ENCODE assay signal across 30 cellular contexts in genomic region chr6:33874136-33874535, GRCh38.
"Had no signal": no experiment of that assay in that cellular context is flagged by ENCODE, and none has a peak within 500 bp of the region (broad histone marks: within the 10 kb centered on the region; RNA-seq: fewer than 3 reads in every experiment).

No MANE protein-coding gene starts in this region.

- H2AFZ ChIP-seq: parathyroid adenoma had no signal

- H3K27ac ChIP-seq: heart right ventricle, lower lobe of right lung, parathyroid adenoma, right atrium auricular region, skin epidermis, stomach, suprapubic skin, thoracic aorta, tibial artery, upper lobe of right lung had no signal

- H3K79me2 ChIP-seq: parathyroid adenoma had no signal

- H3K36me3 ChIP-seq: heart right ventricle, lower lobe of right lung, right atrium auricular region, stomach, suprapubic skin, thoracic aorta, tibial artery, upper lobe of right lung had no signal

- H3K9me3 Mint-ChIP-seq: mesothelial cell of epicardium; naive thymus-derived CD4-positive, alpha-beta T cell; natural killer cell treated with Interleukin-12 subunit alpha and Interleukin-12 subunit beta and Interleukin-15 and Interleukin-18, amount 100 ng/mL, for 72 hours; neural crest cell; stimulated activated naive B cell treated with anti-CD40 and anti-IgM and Interleukin-4, amounts not matched to agents 10 μg/mL and 1 μg/mL and 100 μg/mL, for 72 hours had no signal

- H3K9me3 ChIP-seq: heart right ventricle, lower lobe of right lung, mucosa of descending colon, right atrium auricular region, stomach, suprapubic skin, thoracic aorta, tibial artery, upper lobe of right lung had no signal

- H3K27me3 ChIP-seq: right atrium auricular region, upper lobe of right lung had no signal

- H3K4me3 Mint-ChIP-seq: mesothelial cell of epicardium; natural killer cell treated with Interleukin-12 subunit alpha and Interleukin-12 subunit beta and Interleukin-15 and Interleukin-18, amount 100 ng/mL, for 72 hours; neural crest cell; stimulated activated naive B cell treated with anti-CD40 and anti-IgM and Interleukin-4, amounts not matched to agents 10 μg/mL and 1 μg/mL and 100 μg/mL, for 72 hours had no signal

- H3K4me1 ChIP-seq: heart right ventricle, lower lobe of right lung, parathyroid adenoma, right atrium auricular region, stomach, suprapubic skin, tibial artery, upper lobe of right lung had no signal

- ATAC-seq: heart right ventricle; left cardiac atrium; left lobe of liver; lower lobe of right lung; mucosa of descending colon; naive thymus-derived CD4-positive, alpha-beta T cell; natural killer cell treated with Interleukin-12 subunit alpha and Interleukin-12 subunit beta and Interleukin-15 and Interleukin-18, amount 100 ng/mL, for 72 hours; sciatic nerve; stimulated activated naive B cell treated with anti-CD40 and anti-IgM and Interleukin-4, amounts not matched to agents 10 μg/mL and 1 μg/mL and 100 μg/mL, for 72 hours; stimulated activated naive CD8-positive, alpha-beta T cell treated with anti-CD3 and anti-CD28 coated beads, Interleukin-15, Interleukin-2, amounts not matched to agents 100 U/mL and 50 U/mL, for 24 hours; upper lobe of right lung had no signal

- H3K36me3 Mint-ChIP-seq: mesothelial cell of epicardium; naive thymus-derived CD4-positive, alpha-beta T cell; natural killer cell treated with Interleukin-12 subunit alpha and Interleukin-12 subunit beta and Interleukin-15 and Interleukin-18, amount 100 ng/mL, for 72 hours; stimulated activated naive B cell treated with anti-CD40 and anti-IgM and Interleukin-4, amounts not matched to agents 10 μg/mL and 1 μg/mL and 100 μg/mL, for 72 hours had no signal

- H3K4me3 ChIP-seq: heart right ventricle, lower lobe of right lung, mucosa of descending colon, right atrium auricular region, skin epidermis, stomach, suprapubic skin, thoracic aorta, tibial artery, upper lobe of right lung had no signal

- H3K27ac Mint-ChIP-seq: mesothelial cell of epicardium; natural killer cell treated with Interleukin-12 subunit alpha and Interleukin-12 subunit beta and Interleukin-15 and Interleukin-18, amount 100 ng/mL, for 72 hours; stimulated activated naive B cell treated with anti-CD40 and anti-IgM and Interleukin-4, amounts not matched to agents 10 μg/mL and 1 μg/mL and 100 μg/mL, for 72 hours had no signal

- DNase-seq: heart right ventricle; hippocampal formation; kidney glomerular epithelial cell; left cardiac atrium; lower lobe of right lung; mammary epithelial cell; mesendoderm; mucosa of descending colon; nucleus accumbens; stimulated activated CD4-positive, alpha-beta T cell treated with anti-CD3 and anti-CD28 coated beads, Interleukin-12 subunit alpha, Interleukin-12 subunit beta, amount 100 ng/mL, for 4 hours; stimulated activated CD4-positive, alpha-beta T cell treated with anti-CD3 and anti-CD28 coated beads, Interleukin-15, amount 100 ng/mL, for 24 hours; stimulated activated CD4-positive, alpha-beta T cell treated with anti-CD3 and anti-CD28 coated beads, Interleukin-2, amount 100 ng/mL, for 24 hours; stimulated activated CD4-positive, alpha-beta T cell treated with anti-CD3 and anti-CD28 coated beads, Interleukin-4, amount 100 ng/mL, for 1 hour; stimulated activated naive B cell treated with anti-CD40 and anti-IgM and Interleukin-4, amounts not matched to agents 10 μg/mL and 1 μg/mL and 100 μg/mL, for 72 hours; stimulated activated naive CD8-positive, alpha-beta T cell treated with anti-CD3 and anti-CD28 coated beads, Interleukin-15, Interleukin-2, amounts not matched to agents 100 U/mL and 50 U/mL, for 24 hours; stomach; tibial artery; trophoblast cell; upper lobe of right lung had no signal
